14 cellular contexts compared by ENCODE assay signal in genomic region chr2:37080674-37081073, GRCh38. TPM values are rescaled to one million over a fixed set of nuclear protein-coding genes. Genes with fewer than 3 reads are reported as not detected.
A peak's percentile ranks its signal among the peaks of the same experiment; 100 is the strongest.
DNase-seq lines count a peak whose midpoint lies in the region; ATAC-seq and TF ChIP-seq lines count a peak whose summit lies in the region.
"Had no signal": no experiment of that assay in that cellular context is flagged by ENCODE, and none has a peak within 500 bp of the region (broad histone marks: within the 10 kb centered on the region; RNA-seq: fewer than 3 reads in every experiment).

No MANE protein-coding gene starts in this region.

- H3K4me1 Mint-ChIP-seq in activated CD8-positive, alpha-beta memory T cell treated with anti-CD3 and anti-CD28 coated beads, Interleukin-2, amount 10 ng/mL, durations not matched to agents 7 days and 5 days, result peaks cover 43% of the 10 kb centered on the region
- H3K4me1 Mint-ChIP-seq in activated naive CD8-positive, alpha-beta T cell treated with anti-CD3 and anti-CD28 coated beads, Interleukin-2, amount 10 ng/mL, durations not matched to agents 7 days and 5 days, result peaks cover 28% of the 10 kb centered on the region
- H3K4me1 Mint-ChIP-seq in neural crest cell, result no peaks in the 10 kb centered on the region

- peak overlapping the region; percentile 74 for H3K27ac Mint-ChIP-seq in activated CD8-positive, alpha-beta memory T cell treated with anti-CD3 and anti-CD28 coated beads, Interleukin-2, amount 10 ng/mL, durations not matched to agents 7 days and 5 days
- peak overlapping the region; percentile 44 for H3K27ac Mint-ChIP-seq in activated naive CD8-positive, alpha-beta T cell treated with anti-CD3 and anti-CD28 coated beads, Interleukin-2, amount 10 ng/mL, durations not matched to agents 7 days and 5 days
- no peak overlapping the region for H3K27ac Mint-ChIP-seq in neural crest cell (ENCODE audit: unreplicated experiment)
- H3K27ac Mint-ChIP-seq: progenitor cell of endocrine pancreas had no signal

- peak overlapping the region; percentile 39 for H3K4me2 ChIP-seq in MM.1S (ENCODE audit: low read depth, low read length)

- H2AFZ ChIP-seq in MM.1S (ENCODE audit: low read length), result no peak overlapping the region

- no peaks in the 10 kb centered on the region for H3K27me3 Mint-ChIP-seq in activated CD8-positive, alpha-beta memory T cell treated with anti-CD3 and anti-CD28 coated beads, Interleukin-2, amount 10 ng/mL, durations not matched to agents 7 days and 5 days
- no peaks in the 10 kb centered on the region for H3K27me3 Mint-ChIP-seq in activated naive CD8-positive, alpha-beta T cell treated with anti-CD3 and anti-CD28 coated beads, Interleukin-2, amount 10 ng/mL, durations not matched to agents 7 days and 5 days
- no peaks in the 10 kb centered on the region for H3K27me3 Mint-ChIP-seq in neural crest cell (ENCODE audit: low read depth)
- H3K27me3 Mint-ChIP-seq: progenitor cell of endocrine pancreas had no signal

- no peaks in the 10 kb centered on the region for H3K9me2 ChIP-seq in MM.1S (replicated peaks; ENCODE audit: insufficient read depth, low read length)

- H3K4me3 ChIP-seq in MM.1S (ENCODE audit: low read length), result no peak overlapping the region
- H3K4me3 ChIP-seq: coronary artery had no signal

- TF ChIP-seq CTCF in MM.1S (IDR thresholded peaks at IDR 0.05; ENCODE audit: low read length), result no peak
- no peak for TF ChIP-seq CTCF in neural crest cell (conservative IDR thresholded peaks at IDR 0.05)

- peaks cover 32% of the 10 kb centered on the region for H3K4me1 ChIP-seq in MM.1S (ENCODE audit: low read length)

- peaks cover 4% of the 10 kb centered on the region; the same call in 1 of the 2 replicates for H3K36me3 ChIP-seq in MM.1S (replicated peaks; ENCODE audit: insufficient read depth, low read length)

- no peak overlapping the region for H3K9ac ChIP-seq in MM.1S (ENCODE audit: low read length)

- H3K9me3 Mint-ChIP-seq in activated CD8-positive, alpha-beta memory T cell treated with anti-CD3 and anti-CD28 coated beads, Interleukin-2, amount 10 ng/mL, durations not matched to agents 7 days and 5 days (ENCODE audit: low read depth), result no peaks in the 10 kb centered on the region
- H3K9me3 Mint-ChIP-seq in activated naive CD8-positive, alpha-beta T cell treated with anti-CD3 and anti-CD28 coated beads, Interleukin-2, amount 10 ng/mL, durations not matched to agents 7 days and 5 days, result no peaks in the 10 kb centered on the region
- H3K9me3 Mint-ChIP-seq in neural crest cell, result no peaks in the 10 kb centered on the region

- no peak for DNase-seq in activated CD8-positive, alpha-beta memory T cell treated with anti-CD3 and anti-CD28 coated beads, Interleukin-2, amount 10 ng/mL, durations not matched to agents 7 days and 5 days
- DNase-seq in activated CD8-positive, alpha-beta memory T cell treated with anti-CD3 and anti-CD28 coated beads, Interleukin-2, amount 50 U/mL, for 48 hours, result no peak
- no peak for DNase-seq in MM.1S
- no peak for DNase-seq in activated naive CD8-positive, alpha-beta T cell treated with anti-CD3 and anti-CD28 coated beads, Interleukin-2, amount 10 ng/mL, durations not matched to agents 7 days and 5 days
- DNase-seq in neural crest cell (ENCODE audit: low read depth, low spot score), result no peak
- no peak for DNase-seq in OCI-M2 (lab: John Stamatoyannopoulos, UW; ENCODE audit: unreplicated experiment)
- no peak for DNase-seq in 8988T
- no peak for DNase-seq in NCI-H1417 treated with DMSO at 0.1 percent for 48 hours (lab: John Stamatoyannopoulos, UW)
- DNase-seq: DMS79; NCI-H2029 treated with DMSO at 0.1 percent for 48 hours; stimulated activated CD4-positive, alpha-beta T cell treated with anti-CD3 and anti-CD28 coated beads, Interleukin-1b, Interleukin-23, amount 100 ng/mL, for 48 hours had no signal

- ATAC-seq in activated CD8-positive, alpha-beta memory T cell treated with anti-CD3 and anti-CD28 coated beads, Interleukin-2, amount 10 ng/mL, durations not matched to agents 7 days and 5 days, result no peak
- ATAC-seq in activated naive CD8-positive, alpha-beta T cell treated with anti-CD3 and anti-CD28 coated beads, Interleukin-2, amount 10 ng/mL, durations not matched to agents 7 days and 5 days (ENCODE audit: low read depth), result no peak
- ATAC-seq: SK-N-SH treated with all-trans-retinoic acid at 6 μM for 48 hours had no signal

- no peaks in the 10 kb centered on the region for H3K9me3 ChIP-seq in MM.1S (replicated peaks; ENCODE audit: insufficient read depth, low read length)

- H3F3A ChIP-seq in MM.1S (ENCODE audit: insufficient read depth, low read length), result peaks cover 10% of the 10 kb centered on the region

- peaks cover 84% of the 10 kb centered on the region for H3K79me2 ChIP-seq in MM.1S (ENCODE audit: low read length)

- H3K27ac ChIP-seq in MM.1S (ENCODE audit: low read length), result peak overlapping the region; percentile 30; the same call in 1 of the 2 replicates
- H3K27ac ChIP-seq: coronary artery had no signal

- H3K4me3 Mint-ChIP-seq in activated CD8-positive, alpha-beta memory T cell treated with anti-CD3 and anti-CD28 coated beads, Interleukin-2, amount 10 ng/mL, durations not matched to agents 7 days and 5 days, result peak overlapping the region; percentile 9
- peak overlapping the region; percentile 30 for H3K4me3 Mint-ChIP-seq in activated naive CD8-positive, alpha-beta T cell treated with anti-CD3 and anti-CD28 coated beads, Interleukin-2, amount 10 ng/mL, durations not matched to agents 7 days and 5 days
- peak overlapping the region; percentile 38 for H3K4me3 Mint-ChIP-seq in neural crest cell

- H3K27me3 ChIP-seq in MM.1S (replicated peaks; ENCODE audit: insufficient read depth, low read length), result no peaks in the 10 kb centered on the region

- POLR2A ChIA-PET in activated naive CD8-positive, alpha-beta T cell treated with anti-CD3 and anti-CD28 coated beads, Interleukin-2, amount 10 ng/mL, durations not matched to agents 7 days and 5 days (lab: Charles Lee), result no interaction called here

- no peaks in the 10 kb centered on the region for H4K20me1 ChIP-seq in MM.1S (ENCODE audit: insufficient read depth, low read length)

- CTCF ChIA-PET in activated CD8-positive, alpha-beta memory T cell treated with anti-CD3 and anti-CD28 coated beads, Interleukin-2, amount 10 ng/mL, durations not matched to agents 7 days and 5 days (lab: Charles Lee), result no interaction called here

- H3K36me3 Mint-ChIP-seq in activated CD8-positive, alpha-beta memory T cell treated with anti-CD3 and anti-CD28 coated beads, Interleukin-2, amount 10 ng/mL, durations not matched to agents 7 days and 5 days, result peaks cover 45% of the 10 kb centered on the region
- H3K36me3 Mint-ChIP-seq in activated naive CD8-positive, alpha-beta T cell treated with anti-CD3 and anti-CD28 coated beads, Interleukin-2, amount 10 ng/mL, durations not matched to agents 7 days and 5 days, result peaks cover 30% of the 10 kb centered on the region
- H3K36me3 Mint-ChIP-seq in neural crest cell (ENCODE audit: low read depth), result peaks cover 7% of the 10 kb centered on the region

RNA-seq across cellular contexts. Expression of gene HEATR5B, which starts 3.5 kb away (rescaled TPM):
- 10 to 100 TPM; 14.8 to 15.2 TPM for total RNA-seq in activated CD8-positive, alpha-beta memory T cell treated with anti-CD3 and anti-CD28 coated beads, Interleukin-2, amount 10 ng/mL, durations not matched to agents 7 days and 5 days
- total RNA-seq in activated naive CD8-positive, alpha-beta T cell treated with anti-CD3 and anti-CD28 coated beads, Interleukin-2, amount 10 ng/mL, durations not matched to agents 7 days and 5 days, result 10 to 100 TPM; 24.0 to 24.3 TPM
- 17.7 and 19.0 TPM in 2 replicates for total RNA-seq in neural crest cell

RNA-seq across cellular contexts. Expression of gene GPATCH11, which starts 3.6 kb away (rescaled TPM):
- total RNA-seq in activated CD8-positive, alpha-beta memory T cell treated with anti-CD3 and anti-CD28 coated beads, Interleukin-2, amount 10 ng/mL, durations not matched to agents 7 days and 5 days, result 10 to 100 TPM in 1 of 2 experiments, 1 to 10 TPM in 1; 9.9 to 12.8 TPM
- 10 to 100 TPM; 10.3 to 12.1 TPM for total RNA-seq in activated naive CD8-positive, alpha-beta T cell treated with anti-CD3 and anti-CD28 coated beads, Interleukin-2, amount 10 ng/mL, durations not matched to agents 7 days and 5 days
- 11.2 and 11.4 TPM in 2 replicates for total RNA-seq in neural crest cell
